Comparison of ENCODE assay signal across 10 cellular contexts in the genomic region with DNA sequence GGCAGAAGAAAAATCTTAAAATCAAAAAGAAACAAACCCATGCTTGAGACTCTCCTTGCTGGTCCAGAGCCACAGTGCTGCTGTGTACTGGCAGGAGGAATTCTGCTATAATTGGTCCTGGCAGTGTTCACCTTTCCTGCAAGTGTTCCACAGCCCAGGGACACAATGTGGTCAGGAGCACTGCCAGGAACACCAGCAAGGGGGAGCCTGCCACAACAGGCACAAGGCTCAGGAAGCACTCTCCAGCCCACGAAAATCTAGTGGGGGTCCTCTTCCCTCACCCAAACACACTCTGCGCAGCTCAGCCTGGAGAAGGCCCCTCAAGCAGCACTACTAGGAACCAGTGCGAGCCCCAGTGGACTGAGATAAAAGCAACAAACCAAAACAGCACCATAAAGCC.
DNase-seq lines count a peak whose midpoint lies in the region; ATAC-seq and TF ChIP-seq lines count a peak whose summit lies in the region.
"Had no signal": no experiment of that assay in that cellular context is flagged by ENCODE, and none has a peak within 500 bp of the region (broad histone marks: within the 10 kb centered on the region; RNA-seq: fewer than 3 reads in every experiment).

No MANE protein-coding gene starts in this region.

- no peak overlapping the region for H3K4me3 ChIP-seq in thoracic aorta

- DNase-seq in NCI-H1105 treated with DMSO at 0.1 percent for 48 hours (lab: John Stamatoyannopoulos, UW) (peak; percentile 0), NCI-H1105 (lab: John Stamatoyannopoulos, UW) (no peak), cerebellum (ENCODE audit: low spot score) (peak; percentile 78), iPS-NIHi7 (ENCODE audit: extremely low spot score) (peak; percentile 68), thoracic aorta (ENCODE audit: low spot score) (peak; percentile 7), Kasumi-1 (lab: John Stamatoyannopoulos, UW) (no peak), CD14-positive monocyte (ENCODE audit: low spot score) (no peak)
- no peak for DNase-seq in activated CD8-positive, alpha-beta memory T cell treated with anti-CD3 and anti-CD28 coated beads, Interleukin-2, amount 50 U/mL, for 4 hours

- H3K4me3 Mint-ChIP-seq in CD14-positive monocyte = no peak overlapping the region
- H3K4me3 Mint-ChIP-seq: activated naive CD4-positive, alpha-beta T cell treated with anti-CD3 and anti-CD28 coated beads, Interleukin-2, amount 50 U/mL, for 24 hours; neural crest cell had no signal

- H3K27me3 ChIP-seq in thoracic aorta (replicated peaks; ENCODE audit: insufficient read depth) = no peaks in the 10 kb centered on the region

- peaks cover 63 to 80% of the 10 kb centered on the region in 2 donors for H3K36me3 Mint-ChIP-seq in CD14-positive monocyte

- H3K36me3 ChIP-seq in thoracic aorta = no peaks in the 10 kb centered on the region

- H3K27me3 Mint-ChIP-seq in CD14-positive monocyte (ENCODE audit: low read depth in 3 of 3) = no peaks in the 10 kb centered on the region
- H3K27me3 Mint-ChIP-seq: activated naive CD4-positive, alpha-beta T cell treated with anti-CD3 and anti-CD28 coated beads, Interleukin-2, amount 50 U/mL, for 24 hours had no signal

- peak overlapping the region in 1 of 7 donors; percentile 38 for H3K27ac Mint-ChIP-seq in CD14-positive monocyte

- H3K4me1 Mint-ChIP-seq in CD14-positive monocyte = no peaks in the 10 kb centered on the region
- H3K4me1 Mint-ChIP-seq: neural crest cell had no signal

- TF ChIP-seq CTCF in thoracic aorta (IDR thresholded peaks at IDR 0.05) (peak; percentile 33), CD14-positive monocyte (IDR thresholded peaks at IDR 0.05) (no peak)

- intact Hi-C loops in CD14-positive monocyte (cut with micrococcal nuclease) = no loop called here

- peaks cover 15 to 16% of the 10 kb centered on the region in 2 donors for H3K4me1 ChIP-seq in thoracic aorta (ENCODE audit: control insufficient read depth in 1 of 2, low read depth in 2 of 2)

- peak; percentile 12 for ATAC-seq in thoracic aorta (ENCODE audit: insufficient number of reproducible peaks, low FRiP score, low read depth)

- H3K27ac ChIP-seq in thoracic aorta = peak overlapping the region in 1 of 2 donors; percentile 47

- no peaks in the 10 kb centered on the region for H3K9me3 ChIP-seq in thoracic aorta

- peaks cover 3 to 21% (median 9%) of the 10 kb centered on the region in 7 donors for H3K9me3 Mint-ChIP-seq in CD14-positive monocyte

Comparison
In these comparisons a context has a peak if more than half of its experiments do, and no peak if none do; other contexts are left out.
1. DNase-seq: peak in NCI-H1105 treated with DMSO at 0.1 percent for 48 hours (single experiment), cerebellum (single experiment), iPS-NIHi7 (single experiment) and thoracic aorta (single experiment); none in NCI-H1105 (single experiment), Kasumi-1 (0 of 2), CD14-positive monocyte (single experiment) and activated CD8-positive, alpha-beta memory T cell treated with anti-CD3 and anti-CD28 coated beads, Interleukin-2, amount 50 U/mL, for 4 hours (single experiment).